Comparison of ENCODE assay signal across 8 cellular contexts in genomic region chr10:16720812-16721211, GRCh38.
"Had no signal": no experiment of that assay in that cellular context is flagged by ENCODE, and none has a peak within 500 bp of the region (broad histone marks: within the 10 kb centered on the region; RNA-seq: fewer than 3 reads in every experiment).

No MANE protein-coding gene starts in this region.

- FAIRE-seq: G401.6, GM12878, GM12891, GM12892, GM18507, GM19239 had no signal

- DNase-seq: GDM1, GF-D8 had no signal

- H3K4me3 ChIP-seq: GM12878 had no signal

- ATAC-seq: GM12878 had no signal
